8 cellular contexts compared by ENCODE assay signal in genomic region chr12:124993568-124994434, GRCh38. TPM values are rescaled to one million over a fixed set of nuclear protein-coding genes. Genes with fewer than 3 reads are reported as not detected.
DNase-seq lines count a peak whose midpoint lies in the region; ATAC-seq and TF ChIP-seq lines count a peak whose summit lies in the region.

A gene with protein sequence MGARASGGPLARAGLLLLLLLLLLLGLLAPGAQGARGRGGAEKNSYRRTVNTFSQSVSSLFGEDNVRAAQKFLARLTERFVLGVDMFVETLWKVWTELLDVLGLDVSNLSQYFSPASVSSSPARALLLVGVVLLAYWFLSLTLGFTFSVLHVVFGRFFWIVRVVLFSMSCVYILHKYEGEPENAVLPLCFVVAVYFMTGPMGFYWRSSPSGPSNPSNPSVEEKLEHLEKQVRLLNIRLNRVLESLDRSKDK (plus strand): TSS chr12:124993645. CDS start chr12:124993791, 146 bp downstream.

- ATAC-seq in GM18858 (IDR thresholded peaks at IDR 0.05; ENCODE audit: unreplicated experiment): peak; percentile 27
- peak; percentile 37 for ATAC-seq in HG03066 (IDR thresholded peaks at IDR 0.05; ENCODE audit: low read depth, unreplicated experiment)

- peak within 1 kb of the TSS; percentile 75 for H3K27ac Mint-ChIP-seq in endodermal cell

- no peaks in the 10 kb centered on the region for H3K27me3 Mint-ChIP-seq in endodermal cell (ENCODE audit: insufficient read depth)

- H3K4me3 Mint-ChIP-seq in endodermal cell: peak within 1 kb of the TSS; percentile 83

- DNase-seq in AG04450 (ENCODE audit: low read depth, low spot score): no peak
- DNase-seq in NCI-H510A (lab: John Stamatoyannopoulos, UW): peak; percentile 86
- DNase-seq in endodermal cell: peak; percentile 85
- DNase-seq in stimulated activated CD8-positive, alpha-beta memory T cell treated with anti-CD3 and anti-CD28 coated beads, Interleukin-4, amount 100 ng/mL, for 24 hours (ENCODE audit: low read depth): peak; percentile 68

- POLR2A ChIA-PET in AG04450 (lab: Yijun Ruan, JAX): interaction anchor here (1.6 kb wide), 1 partner anchor 54 kb away, joined by 3 read pairs; no protein-coding TSS in a partner anchor
- POLR2A ChIA-PET in activated CD8-positive, alpha-beta memory T cell treated with anti-CD3 and anti-CD28 coated beads for 36 hours (lab: Charles Lee): interaction anchor here (1.0 kb wide), 1 partner anchor 12 kb away, joined by 7 read pairs; no protein-coding TSS in a partner anchor

- CTCF ChIA-PET in AG04450 (lab: Charles Lee): no interaction called here
- CTCF ChIA-PET in activated CD8-positive, alpha-beta memory T cell treated with anti-CD3 and anti-CD28 coated beads for 36 hours (lab: Charles Lee): interaction anchor here (0.6 to 1.1 kb wide), 2 partner anchors 20 to 94 kb away, joined by 3 to 5 read pairs; no protein-coding TSS in a partner anchor

- H3K9me3 ChIP-seq in AG04450 (ENCODE audit: control insufficient read depth, insufficient read depth, low read length): no peaks in the 10 kb centered on the region; the same call in 1 of the 2 replicates
- no peaks in the 10 kb centered on the region for H3K9me3 ChIP-seq in endodermal cell (ENCODE audit: control insufficient read depth, low read length)
- no peaks in the 10 kb centered on the region for H3K9me3 ChIP-seq in mononuclear cell (ENCODE audit: low read depth, low read length)

- H3K36me3 Mint-ChIP-seq in endodermal cell (ENCODE audit: low read depth): peaks cover 3% of the 10 kb centered on the region

- H3K4me3 ChIP-seq in AG04450 (ENCODE audit: low read depth, low read length): peak within 1 kb of the TSS; percentile 69
- peak within 1 kb of the TSS; percentile 91 for H3K4me3 ChIP-seq in endodermal cell (ENCODE audit: low read length)
- H3K4me3 ChIP-seq in mononuclear cell (ENCODE audit: low read length): peak within 1 kb of the TSS; percentile 54

- H3K36me3 ChIP-seq in endodermal cell (ENCODE audit: control insufficient read depth, insufficient read depth, low read length): no peaks in the 10 kb centered on the region

- no peaks in the 10 kb centered on the region for H3K9me3 Mint-ChIP-seq in endodermal cell

- peaks cover 10% of the 10 kb centered on the region for H3K4me1 Mint-ChIP-seq in endodermal cell

- TF ChIP-seq CTCF in AG04450 (IDR thresholded peaks at IDR 0.05; ENCODE audit: low read depth, low read length): no peak
- TF ChIP-seq CTCF in endodermal cell (conservative IDR thresholded peaks at IDR 0.05): no peak

- peak within 1 kb of the TSS; percentile 36 for H3K9ac ChIP-seq in endodermal cell (ENCODE audit: extremely low read depth, low read length, poor library complexity, severe bottlenecking)

- H3K27ac ChIP-seq in AG04450 (ENCODE audit: low read depth, low read length) (no peak within 1 kb of the TSS), endodermal cell (ENCODE audit: low read depth, low read length) (no peak within 1 kb of the TSS)

- no peaks in the 10 kb centered on the region for H3K27me3 ChIP-seq in AG04450 (ENCODE audit: control insufficient read depth, insufficient read depth, low read length)
- no peaks in the 10 kb centered on the region for H3K27me3 ChIP-seq in endodermal cell (ENCODE audit: control insufficient read depth, insufficient read depth, low read length, poor library complexity, severe bottlenecking)
- H3K27me3 ChIP-seq in mononuclear cell (ENCODE audit: insufficient read depth, low read length): no peaks in the 10 kb centered on the region

- H3K4me1 ChIP-seq in endodermal cell (ENCODE audit: control insufficient read depth, insufficient read depth, low read length) (no peaks in the 10 kb centered on the region), mononuclear cell (ENCODE audit: insufficient read depth, low read length) (peaks cover 49% of the 10 kb centered on the region)

- WGBS in endodermal cell (ENCODE audit: insufficient coverage in 1 of 2, insufficient read length in 1 of 2), 2 experiments: 0% methylated on average over 22 to 124 of the region's 124 CpGs

RNA-seq across cellular contexts. Expression of the gene that starts here (rescaled TPM):
- polyA plus RNA-seq in AG04450 (2011; rRNA removed): 2.6 and 2.9 TPM in 2 replicates
- polyA minus RNA-seq in AG04450 (2011; rRNA and poly(A)+ RNA removed): 2.8 and 3.4 TPM in 2 replicates
- total RNA-seq in activated CD8-positive, alpha-beta memory T cell treated with anti-CD3 and anti-CD28 coated beads for 36 hours: 10 to 100 TPM; 40.0 to 41.0 TPM
- 10 to 100 TPM; 10.5 to 16.0 TPM for total RNA-seq in endodermal cell
- polyA plus RNA-seq in endodermal cell (2013, experiment 1 of 2): 6.6 TPM
- 7.0 TPM for polyA plus RNA-seq in endodermal cell (2013, experiment 2 of 2)
- total RNA-seq in mononuclear cell: 2.0 TPM
